Comparison of ENCODE assay signal across 31 cellular contexts in the genomic region with DNA sequence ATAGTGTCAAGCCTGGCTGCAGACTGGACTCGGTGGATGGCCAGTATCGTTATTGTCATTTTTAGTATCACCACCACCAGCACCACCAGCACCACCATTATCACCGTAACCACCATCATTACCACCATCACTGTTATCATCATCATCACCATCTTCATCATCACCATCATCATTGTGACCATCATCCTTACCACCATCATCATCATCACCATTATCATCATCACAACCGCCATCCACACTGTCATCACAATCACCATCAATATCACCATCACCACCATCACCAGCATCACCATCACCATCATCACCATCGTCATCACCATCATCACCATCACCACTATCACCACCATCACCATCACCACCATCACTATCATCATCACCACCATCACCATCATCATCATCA.
"Had no signal": no experiment of that assay in that cellular context is flagged by ENCODE, and none has a peak within 500 bp of the region (broad histone marks: within the 10 kb centered on the region; RNA-seq: fewer than 3 reads in every experiment).

No MANE protein-coding gene starts in this region.

- H3K36me3 Mint-ChIP-seq: activated naive CD8-positive, alpha-beta T cell treated with anti-CD3 and anti-CD28 coated beads, Interleukin-2, amount 10 ng/mL, durations not matched to agents 7 days and 5 days; WTC11 had no signal

- H3K4me3 Mint-ChIP-seq: activated CD4-positive, alpha-beta memory T cell treated with anti-CD3 and anti-CD28 coated beads, Interleukin-2, amount 10 ng/mL, durations not matched to agents 7 days and 5 days; activated CD4-positive, alpha-beta T cell treated with anti-CD3 and anti-CD28 coated beads, Interleukin-2, amount 10 ng/mL, durations not matched to agents 7 days and 5 days; activated naive CD4-positive, alpha-beta T cell treated with anti-CD3 and anti-CD28 coated beads, Interleukin-2, amount 10 ng/mL, durations not matched to agents 7 days and 5 days; activated naive CD8-positive, alpha-beta T cell treated with anti-CD3 and anti-CD28 coated beads, Interleukin-2, amount 10 ng/mL, durations not matched to agents 7 days and 5 days; activated T-cell treated with anti-CD3 and anti-CD28 coated beads, Interleukin-2, amount 50 U/mL, for 24 hours; activated T-cell treated with anti-CD3 and anti-CD28 coated beads, Interleukin-2, amount 50 U/mL, for 72 hours; WTC11 had no signal

- ATAC-seq: activated naive CD4-positive, alpha-beta T cell treated with anti-CD3 and anti-CD28 coated beads, Interleukin-2, amount 50 U/mL, for 72 hours; activated T-cell treated with anti-CD3 and anti-CD28 coated beads, Interleukin-2, amount 50 U/mL, for 72 hours; gastroesophageal sphincter; heart right ventricle; WTC11 had no signal

- FAIRE-seq: astrocyte, endometrium, endothelial cell of umbilical vein had no signal

- H3K4me1 ChIP-seq: colonic mucosa, gastroesophageal sphincter had no signal

- DNase-seq: activated CD4-positive, alpha-beta memory T cell treated with anti-CD3 and anti-CD28 coated beads, Interleukin-2, amount 10 ng/mL, durations not matched to agents 7 days and 5 days; activated CD4-positive, alpha-beta T cell treated with anti-CD3 and anti-CD28 coated beads for 1 hour; activated CD4-positive, alpha-beta T cell treated with anti-CD3 and anti-CD28 coated beads for 4 hours; activated CD4-positive, alpha-beta T cell treated with anti-CD3 and anti-CD28 coated beads, Interleukin-2, amount 10 ng/mL, durations not matched to agents 7 days and 5 days; activated CD4-positive, alpha-beta T cell treated with anti-CD3 and anti-CD28 coated beads, Interleukin-2, amount 50 U/mL, for 4 hours; activated CD8-positive, alpha-beta memory T cell treated with anti-CD3 and anti-CD28 coated beads, Interleukin-2, amount 50 U/mL, for 48 hours; activated gamma-delta T cell; activated naive CD4-positive, alpha-beta T cell; activated naive CD4-positive, alpha-beta T cell treated with anti-CD3 and anti-CD28 coated beads, Interleukin-2, amount 10 ng/mL, durations not matched to agents 7 days and 5 days; activated naive CD8-positive, alpha-beta T cell treated with anti-CD3 and anti-CD28 coated beads, Interleukin-2, amount 10 ng/mL, durations not matched to agents 7 days and 5 days; activated T-cell treated with anti-CD3 and anti-CD28 coated beads for 4 hours; activated T-cell treated with anti-CD3 and anti-CD28 coated beads, Interleukin-2, amount 50 U/mL, for 24 hours; activated T-cell treated with anti-CD3 and anti-CD28 coated beads, Interleukin-2, amount 50 U/mL, for 72 hours; amniotic stem cell; anterior cingulate cortex; brain microvascular endothelial cell; caudate nucleus; colonic mucosa; effector CD8-positive, alpha-beta T cell; esophagus squamous epithelium; foreskin melanocyte; heart right ventricle; T-helper 2 cell had no signal

- H3K27me3 Mint-ChIP-seq: activated CD4-positive, alpha-beta memory T cell treated with anti-CD3 and anti-CD28 coated beads, Interleukin-2, amount 10 ng/mL, durations not matched to agents 7 days and 5 days; activated CD4-positive, alpha-beta T cell treated with anti-CD3 and anti-CD28 coated beads, Interleukin-2, amount 10 ng/mL, durations not matched to agents 7 days and 5 days; activated naive CD8-positive, alpha-beta T cell treated with anti-CD3 and anti-CD28 coated beads, Interleukin-2, amount 10 ng/mL, durations not matched to agents 7 days and 5 days had no signal

- H3K4me3 ChIP-seq: colonic mucosa, esophagus squamous epithelium, gastroesophageal sphincter, heart right ventricle had no signal

- H3K36me3 ChIP-seq: brain microvascular endothelial cell, colonic mucosa, esophagus squamous epithelium, gastroesophageal sphincter, heart right ventricle had no signal

- H3K9me3 ChIP-seq: colonic mucosa had no signal

- H3K27ac Mint-ChIP-seq: activated CD4-positive, alpha-beta memory T cell treated with anti-CD3 and anti-CD28 coated beads, Interleukin-2, amount 10 ng/mL, durations not matched to agents 7 days and 5 days; activated CD4-positive, alpha-beta T cell treated with anti-CD3 and anti-CD28 coated beads, Interleukin-2, amount 10 ng/mL, durations not matched to agents 7 days and 5 days; activated naive CD4-positive, alpha-beta T cell treated with anti-CD3 and anti-CD28 coated beads, Interleukin-2, amount 10 ng/mL, durations not matched to agents 7 days and 5 days; activated naive CD4-positive, alpha-beta T cell treated with anti-CD3 and anti-CD28 coated beads, Interleukin-2, amount 50 U/mL, for 72 hours; activated naive CD8-positive, alpha-beta T cell treated with anti-CD3 and anti-CD28 coated beads, Interleukin-2, amount 10 ng/mL, durations not matched to agents 7 days and 5 days; activated T-cell treated with anti-CD3 and anti-CD28 coated beads, Interleukin-2, amount 50 U/mL, for 24 hours; activated T-cell treated with anti-CD3 and anti-CD28 coated beads, Interleukin-2, amount 50 U/mL, for 72 hours; WTC11 had no signal

- H3K27me3 ChIP-seq: brain microvascular endothelial cell, colonic mucosa had no signal

- H3K27ac ChIP-seq: brain microvascular endothelial cell, colonic mucosa, epithelial cell of prostate, esophagus squamous epithelium, gastroesophageal sphincter, heart right ventricle, VCaP had no signal

- H3K9me3 Mint-ChIP-seq: activated CD4-positive, alpha-beta T cell treated with anti-CD3 and anti-CD28 coated beads, Interleukin-2, amount 10 ng/mL, durations not matched to agents 7 days and 5 days; activated naive CD4-positive, alpha-beta T cell treated with anti-CD3 and anti-CD28 coated beads, Interleukin-2, amount 50 U/mL, for 72 hours; activated naive CD8-positive, alpha-beta T cell treated with anti-CD3 and anti-CD28 coated beads, Interleukin-2, amount 10 ng/mL, durations not matched to agents 7 days and 5 days; activated T-cell treated with anti-CD3 and anti-CD28 coated beads, Interleukin-2, amount 50 U/mL, for 24 hours; activated T-cell treated with anti-CD3 and anti-CD28 coated beads, Interleukin-2, amount 50 U/mL, for 72 hours; WTC11 had no signal
